10 cellular contexts compared by ENCODE assay signal in genomic region chr4:88230953-88231835, GRCh38. TPM values are rescaled to one million over a fixed set of nuclear protein-coding genes. Genes with fewer than 3 reads are reported as not detected.
A peak's percentile ranks its signal among the peaks of the same experiment; 100 is the strongest.
DNase-seq lines count a peak whose midpoint lies in the region; ATAC-seq and TF ChIP-seq lines count a peak whose summit lies in the region.
"Had no signal": no experiment of that assay in that cellular context is flagged by ENCODE, and none has a peak within 500 bp of the region (broad histone marks: within the 10 kb centered on the region; RNA-seq: fewer than 3 reads in every experiment).

No MANE protein-coding gene starts in this region.

- no peaks in the 10 kb centered on the region for H3K36me3 Mint-ChIP-seq in activated CD8-positive, alpha-beta memory T cell treated with anti-CD3 and anti-CD28 coated beads, Interleukin-2, amount 10 ng/mL, durations not matched to agents 7 days and 5 days
- no peaks in the 10 kb centered on the region for H3K36me3 Mint-ChIP-seq in dendritic cell treated with granulocyte-macrophage colony-stimulating factor and Interleukin-4, amounts not matched to agents 40 ng/mL and 50 ng/mL, for 4 days (ENCODE audit: low read depth)

- H3K27me3 Mint-ChIP-seq in activated CD8-positive, alpha-beta memory T cell treated with anti-CD3 and anti-CD28 coated beads, Interleukin-2, amount 10 ng/mL, durations not matched to agents 7 days and 5 days, result peaks cover 3% of the 10 kb centered on the region
- H3K27me3 Mint-ChIP-seq in dendritic cell treated with granulocyte-macrophage colony-stimulating factor and Interleukin-4, amounts not matched to agents 40 ng/mL and 50 ng/mL, for 4 days, result no peaks in the 10 kb centered on the region

- peaks cover 12% of the 10 kb centered on the region for H3K4me1 Mint-ChIP-seq in activated CD8-positive, alpha-beta memory T cell treated with anti-CD3 and anti-CD28 coated beads, Interleukin-2, amount 10 ng/mL, durations not matched to agents 7 days and 5 days
- H3K4me1 Mint-ChIP-seq in dendritic cell treated with granulocyte-macrophage colony-stimulating factor and Interleukin-4, amounts not matched to agents 40 ng/mL and 50 ng/mL, for 4 days (ENCODE audit: low read depth), result peaks cover 8% of the 10 kb centered on the region

- H3K4me1 ChIP-seq in mesodermal cell (ENCODE audit: control insufficient read depth, insufficient read depth, low read length, poor library complexity, severe bottlenecking), result no peaks in the 10 kb centered on the region
- peaks cover 0 to 8% (median 2%) of the 10 kb centered on the region in 4 donors for H3K4me1 ChIP-seq in tibial nerve
- H3K4me1 ChIP-seq: A549 had no signal

- H3K4me3 ChIP-seq in mesodermal cell (ENCODE audit: extremely low read depth, insufficient read depth, low read length, poor library complexity, severe bottlenecking) (no peak overlapping the region), tibial nerve (peak overlapping the region; percentile 20 to 47 (median 28))
- H3K4me3 ChIP-seq: A549 had no signal

- H3K9me3 ChIP-seq in mesodermal cell (ENCODE audit: control insufficient read depth, low read length) (peaks cover 5% of the 10 kb centered on the region), tibial nerve (peaks cover 0 to 3% (median 0%) of the 10 kb centered on the region in 4 donors)

- no peaks in the 10 kb centered on the region for H3K36me3 ChIP-seq in mesodermal cell (ENCODE audit: control insufficient read depth, insufficient read depth, low read length)
- H3K36me3 ChIP-seq in tibial nerve, result no peaks in the 10 kb centered on the region

- H3K27ac ChIP-seq in mesodermal cell (ENCODE audit: low read depth, low read length, severe bottlenecking) (peak overlapping the region; percentile 16), tibial nerve (peak overlapping the region; percentile 77 to 83 (median 80))
- H3K27ac ChIP-seq: A549 had no signal

- 77 to 89% methylated on average over 10 of the region's 16 CpGs for WGBS in mesodermal cell (ENCODE audit: insufficient coverage in 2 of 2), 2 experiments
- WGBS in tibial nerve, 2 donors, result 7 to 9% methylated on average over 16 of the region's 16 CpGs

- no peak for TF ChIP-seq CTCF in tibial nerve (IDR thresholded peaks at IDR 0.05)

- peaks cover 3% of the 10 kb centered on the region for H3K9me3 Mint-ChIP-seq in activated CD8-positive, alpha-beta memory T cell treated with anti-CD3 and anti-CD28 coated beads, Interleukin-2, amount 10 ng/mL, durations not matched to agents 7 days and 5 days (ENCODE audit: low read depth)
- peaks cover 2% of the 10 kb centered on the region for H3K9me3 Mint-ChIP-seq in dendritic cell treated with granulocyte-macrophage colony-stimulating factor and Interleukin-4, amounts not matched to agents 40 ng/mL and 50 ng/mL, for 4 days

- ATAC-seq in activated CD8-positive, alpha-beta memory T cell treated with anti-CD3 and anti-CD28 coated beads, Interleukin-2, amount 10 ng/mL, durations not matched to agents 7 days and 5 days, result peak; percentile 23
- no peak for ATAC-seq in GM18520 (IDR thresholded peaks at IDR 0.05; ENCODE audit: unreplicated experiment)
- ATAC-seq: A549 had no signal

- peak overlapping the region; percentile 70 for H3K27ac Mint-ChIP-seq in activated CD8-positive, alpha-beta memory T cell treated with anti-CD3 and anti-CD28 coated beads, Interleukin-2, amount 10 ng/mL, durations not matched to agents 7 days and 5 days
- peak overlapping the region; percentile 55 for H3K27ac Mint-ChIP-seq in dendritic cell treated with granulocyte-macrophage colony-stimulating factor and Interleukin-4, amounts not matched to agents 40 ng/mL and 50 ng/mL, for 4 days

- peak overlapping the region; percentile 18 for H3K4me3 Mint-ChIP-seq in activated CD8-positive, alpha-beta memory T cell treated with anti-CD3 and anti-CD28 coated beads, Interleukin-2, amount 10 ng/mL, durations not matched to agents 7 days and 5 days
- H3K4me3 Mint-ChIP-seq in dendritic cell treated with granulocyte-macrophage colony-stimulating factor and Interleukin-4, amounts not matched to agents 40 ng/mL and 50 ng/mL, for 4 days, result no peak overlapping the region

- intact Hi-C loops in dendritic cell treated with granulocyte-macrophage colony-stimulating factor and Interleukin-4, amounts not matched to agents 40 ng/mL and 50 ng/mL, for 4 days (cut with micrococcal nuclease), result no loop called here

- CTCF ChIA-PET in activated CD8-positive, alpha-beta memory T cell treated with anti-CD3 and anti-CD28 coated beads, Interleukin-2, amount 10 ng/mL, durations not matched to agents 7 days and 5 days (lab: Charles Lee), result interaction anchor here (0.8 to 1.0 kb wide), 2 partner anchors 12 to 284 kb away, joined by 3 read pairs; no protein-coding TSS in a partner anchor

- no peak for TF ChIP-seq POLR2A in tibial nerve (IDR thresholded peaks at IDR 0.05)

- H3K27me3 ChIP-seq in tibial nerve, result no peaks in the 10 kb centered on the region

- DNase-seq in activated CD8-positive, alpha-beta memory T cell treated with anti-CD3 and anti-CD28 coated beads, Interleukin-2, amount 10 ng/mL, durations not matched to agents 7 days and 5 days, result no peak
- DNase-seq in activated CD8-positive, alpha-beta memory T cell treated with anti-CD3 and anti-CD28 coated beads, Interleukin-2, amount 50 U/mL, for 4 hours, result no peak
- DNase-seq in tibial nerve (ENCODE audit: low spot score in 2 of 2), result no peak
- no peak for DNase-seq in GDM1 (lab: John Stamatoyannopoulos, UW)
- no peak for DNase-seq in NCI-H2227 treated with DMSO at 0.1 percent for 48 hours (lab: John Stamatoyannopoulos, UW)
- DNase-seq: NCI-H146 had no signal

- no peak for TF ChIP-seq EP300 in tibial nerve (IDR thresholded peaks at IDR 0.05)

RNA-seq across cellular contexts. Expression of gene PPM1K, which starts 53.2 kb away (rescaled TPM):
- 100 to 1,000 TPM in 1 of 2 experiments, 10 to 100 TPM in 1; 76.8 to 125 TPM for total RNA-seq in activated CD8-positive, alpha-beta memory T cell treated with anti-CD3 and anti-CD28 coated beads, Interleukin-2, amount 10 ng/mL, durations not matched to agents 7 days and 5 days
- 12.5 TPM for polyA plus RNA-seq in mesodermal cell (2013, experiment 1 of 2)
- polyA plus RNA-seq in mesodermal cell (2013, experiment 2 of 2), result 10.3 TPM
- 10 to 100 TPM; 35.1 to 84.3 (median 71.1) TPM for total RNA-seq in tibial nerve
